ENCODE assay signal across 35 cellular contexts in the genomic region with DNA sequence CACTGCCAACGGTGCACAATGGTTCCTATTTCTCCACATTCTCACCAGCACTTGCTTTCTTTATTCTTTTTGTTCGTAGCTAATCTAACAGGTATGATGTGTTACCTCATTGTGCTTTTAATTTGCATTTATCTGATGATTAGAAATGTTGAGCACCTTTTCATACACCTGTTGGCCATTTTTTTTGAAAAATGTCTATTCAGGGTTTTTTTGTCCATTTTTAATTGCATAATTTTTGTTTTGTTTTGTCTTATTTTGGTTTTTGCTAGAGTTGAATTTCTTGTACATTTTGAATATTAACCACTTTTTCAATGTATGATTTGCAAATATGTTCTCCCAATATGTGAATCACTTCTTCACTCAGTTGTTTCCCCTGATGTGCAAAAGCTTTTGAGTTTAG.
"Had no signal": no experiment of that assay in that cellular context is flagged by ENCODE, and none has a peak within 500 bp of the region (broad histone marks: within the 10 kb centered on the region; RNA-seq: fewer than 3 reads in every experiment).

No MANE protein-coding gene starts in this region.

- H3K4me3 ChIP-seq: MG63 had no signal

- H3K27me3 ChIP-seq: MG63 had no signal

- DNase-seq: Kasumi-1, MG63, MM.1S, MV-4-11, NCI-H1048, NCI-H1092, NCI-H1092 treated with DMSO at 0.1 percent for 48 hours, NCI-H1105, NCI-H1105 treated with DMSO at 0.1 percent for 48 hours, NCI-H1417, NCI-H1417 treated with DMSO at 0.1 percent for 48 hours, NCI-H1436, NCI-H1436 treated with DMSO at 0.1 percent for 48 hours, NCI-H146, NCI-H1694, NCI-H1694 treated with DMSO at 0.1 percent for 48 hours, NCI-H187, NCI-H187 treated with DMSO at 0.1 percent for 48 hours, NCI-H1930, NCI-H2029, NCI-H2029 treated with DMSO at 0.1 percent for 48 hours, NCI-H2081, NCI-H2081 treated with DMSO at 0.1 percent for 48 hours, NCI-H2107, NCI-H2171, NCI-H2171 treated with DMSO at 0.1 percent for 48 hours, NCI-H2227 treated with DMSO at 0.1 percent for 48 hours, NCI-H226, NCI-H345, NCI-H446, NCI-H446 treated with DMSO at 0.1 percent for 48 hours, NCI-H510A, NCI-H510A treated with DMSO at 0.1 percent for 48 hours, NCI-H524, NCI-H524 treated with DMSO at 0.1 percent for 48 hours had no signal

- H3K36me3 ChIP-seq: MG63 had no signal
